In genomic region chr6:41373367-41373918, GRCh38 we compare ENCODE assay signal across 12 cellular contexts. TPM values are rescaled to one million over a fixed set of nuclear protein-coding genes. Genes with fewer than 3 reads are reported as not detected.
DNase-seq lines count a peak whose midpoint lies in the region; TF ChIP-seq lines count a peak whose summit lies in the region.
"Had no signal": no experiment of that assay in that cellular context is flagged by ENCODE, and none has a peak within 500 bp of the region (broad histone marks: within the 10 kb centered on the region; RNA-seq: fewer than 3 reads in every experiment).

No MANE protein-coding gene starts in this region.

- peak in 2 of 3 experiments; percentile 31 to 39 for DNase-seq in NCI-H1417 (lab: John Stamatoyannopoulos, UW)
- no peak for DNase-seq in NCI-H1417 treated with DMSO at 0.1 percent for 48 hours (lab: John Stamatoyannopoulos, UW)
- DNase-seq in HuH-7.5 (ENCODE audit: low spot score), result peak; percentile 24
- DNase-seq in dorsolateral prefrontal cortex, result no peak
- peak; percentile 80 for DNase-seq in osteocyte (ENCODE audit: extremely low spot score, unreplicated experiment)
- DNase-seq in DMS153 treated with DMSO at 0.1 percent for 48 hours (lab: John Stamatoyannopoulos, UW; ENCODE audit: unreplicated experiment), result no peak
- no peak for DNase-seq in C1 segment of cervical spinal cord (lab: John Stamatoyannopoulos, UW)
- no peak for DNase-seq in hippocampal formation (lab: John Stamatoyannopoulos, UW)
- DNase-seq: body of pancreas, Kasumi-1 had no signal

- H3K9me3 Mint-ChIP-seq in osteocyte (ENCODE audit: unreplicated experiment), result no peaks in the 10 kb centered on the region

- no peaks in the 10 kb centered on the region for H3K36me3 Mint-ChIP-seq in osteocyte (ENCODE audit: unreplicated experiment)

- peak overlapping the region in 45 of 59 donors; percentile 2 to 67 (median 40) for H3K4me3 ChIP-seq in dorsolateral prefrontal cortex
- H3K4me3 ChIP-seq: body of pancreas had no signal

- intact Hi-C loops in dorsolateral prefrontal cortex (cut with DNase I), result loop anchor here (5.0 kb wide), 2 partner anchors 49 to 174 kb away; partner anchors contain the start of gene FOXP4 (in 2 of the 2)

- peak overlapping the region; percentile 53 for H3K4me3 Mint-ChIP-seq in osteocyte (ENCODE audit: unreplicated experiment)

- TF ChIP-seq CTCF in dorsolateral prefrontal cortex (IDR thresholded peaks at IDR 0.05 in 54 of 56, conservative IDR thresholded peaks at IDR 0.05 in 2 of 56; ENCODE audit: low read depth in 1 of 56, partially characterized antibody in 56 of 56) (no peak), osteocyte (IDR thresholded peaks at IDR 0.05) (no peak)

- H3K27me3 ChIP-seq in dorsolateral prefrontal cortex, result peaks cover 0 to 82% (median 51%) of the 10 kb centered on the region in 45 donors

- H3K27me3 Mint-ChIP-seq in osteocyte (ENCODE audit: unreplicated experiment), result peaks cover 74% of the 10 kb centered on the region

- no peak overlapping the region for H3K27ac Mint-ChIP-seq in osteocyte (ENCODE audit: unreplicated experiment)

- H3K27ac ChIP-seq in dorsolateral prefrontal cortex, result no peak overlapping the region
- H3K27ac ChIP-seq: body of pancreas had no signal

- H3K4me1 Mint-ChIP-seq in osteocyte (ENCODE audit: unreplicated experiment), result peaks cover 52% of the 10 kb centered on the region

RNA-seq across cellular contexts. Expression of gene NCR2, which starts 38.0 kb away (rescaled TPM):
- not detected for total RNA-seq in dorsolateral prefrontal cortex
- not detected in 2 replicates for total RNA-seq in osteocyte
- total RNA-seq: body of pancreas, NCI-H460, ureter had no signal

Comparison
In these comparisons a context has a peak if more than half of its experiments do, and no peak if none do; other contexts are left out.
1. DNase-seq: peak in NCI-H1417 (2 of 3), HuH-7.5 (single experiment) and osteocyte (single experiment); none in NCI-H1417 treated with DMSO at 0.1 percent for 48 hours (single experiment), dorsolateral prefrontal cortex (0 of 10), DMS153 treated with DMSO at 0.1 percent for 48 hours (single experiment), C1 segment of cervical spinal cord (0 of 14) and hippocampal formation (0 of 2).